In the genomic region with DNA sequence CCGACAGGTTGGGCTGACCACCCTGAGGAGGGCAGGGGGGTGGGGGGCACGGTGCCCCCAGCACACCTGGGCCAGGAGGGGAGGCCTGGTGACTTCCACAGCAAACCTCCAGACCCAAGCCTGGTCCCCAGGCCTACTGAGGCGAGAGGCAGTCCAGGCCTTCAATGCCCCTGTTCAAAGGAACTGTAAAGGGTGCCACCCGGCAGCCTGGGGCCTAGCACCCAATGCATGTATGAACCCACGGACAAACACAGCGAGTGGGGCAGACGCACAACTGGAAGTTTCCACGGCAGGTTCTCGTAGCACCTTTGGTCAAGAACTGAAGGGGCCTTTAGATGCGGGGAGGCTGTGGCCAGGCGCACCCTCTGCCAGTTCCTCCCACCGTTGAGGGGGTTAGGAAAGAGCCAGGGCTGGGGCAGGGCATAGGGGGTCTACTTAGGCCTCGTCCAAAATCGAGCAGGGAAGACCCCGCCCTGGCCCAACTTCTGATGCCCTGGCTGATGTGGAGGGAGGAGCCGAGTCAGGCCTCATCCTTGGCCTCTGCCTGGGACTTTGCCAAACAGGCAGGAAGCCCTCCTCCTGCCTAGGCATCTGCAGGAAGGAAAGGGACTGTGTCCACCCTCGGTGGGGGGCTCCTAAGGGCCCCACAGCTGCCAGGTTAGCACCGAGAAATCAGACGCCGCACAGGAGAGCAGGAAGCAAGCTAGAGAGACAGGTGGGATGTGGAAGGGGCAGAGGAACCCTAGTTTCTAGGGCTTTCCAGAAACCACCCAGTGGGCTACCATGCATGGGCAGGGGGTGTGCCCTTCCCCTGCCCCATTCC, we compare ENCODE assay signal across 1 cellular context.
TF ChIP-seq lines count a peak whose summit lies in the region.

No MANE protein-coding gene starts in this region.

TF ChIP-seq in HEK293, 187 proteins besides CTCF, POLR2A, EP300 and RAD21 (continued from another document):
- TF ChIP-seq, protein P1, sequence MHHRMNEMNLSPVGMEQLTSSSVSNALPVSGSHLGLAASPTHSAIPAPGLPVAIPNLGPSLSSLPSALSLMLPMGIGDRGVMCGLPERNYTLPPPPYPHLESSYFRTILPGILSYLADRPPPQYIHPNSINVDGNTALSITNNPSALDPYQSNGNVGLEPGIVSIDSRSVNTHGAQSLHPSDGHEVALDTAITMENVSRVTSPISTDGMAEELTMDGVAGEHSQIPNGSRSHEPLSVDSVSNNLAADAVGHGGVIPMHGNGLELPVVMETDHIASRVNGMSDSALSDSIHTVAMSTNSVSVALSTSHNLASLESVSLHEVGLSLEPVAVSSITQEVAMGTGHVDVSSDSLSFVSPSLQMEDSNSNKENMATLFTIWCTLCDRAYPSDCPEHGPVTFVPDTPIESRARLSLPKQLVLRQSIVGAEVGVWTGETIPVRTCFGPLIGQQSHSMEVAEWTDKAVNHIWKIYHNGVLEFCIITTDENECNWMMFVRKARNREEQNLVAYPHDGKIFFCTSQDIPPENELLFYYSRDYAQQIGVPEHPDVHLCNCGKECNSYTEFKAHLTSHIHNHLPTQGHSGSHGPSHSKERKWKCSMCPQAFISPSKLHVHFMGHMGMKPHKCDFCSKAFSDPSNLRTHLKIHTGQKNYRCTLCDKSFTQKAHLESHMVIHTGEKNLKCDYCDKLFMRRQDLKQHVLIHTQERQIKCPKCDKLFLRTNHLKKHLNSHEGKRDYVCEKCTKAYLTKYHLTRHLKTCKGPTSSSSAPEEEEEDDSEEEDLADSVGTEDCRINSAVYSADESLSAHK (tag by site-specific recombination; IDR thresholded peaks at IDR 0.05) = no peak
- no peak for TF ChIP-seq ZNF416 (tag by site-specific recombination; IDR thresholded peaks at IDR 0.05)
- TF ChIP-seq ZNF324 (tag by site-specific recombination; IDR thresholded peaks at IDR 0.05) = no peak
- no peak for TF ChIP-seq HOXA7 (CRISPR knock-in tag; IDR thresholded peaks at IDR 0.05; ENCODE audit: borderline replicate concordance)
- TF ChIP-seq, protein P2, sequence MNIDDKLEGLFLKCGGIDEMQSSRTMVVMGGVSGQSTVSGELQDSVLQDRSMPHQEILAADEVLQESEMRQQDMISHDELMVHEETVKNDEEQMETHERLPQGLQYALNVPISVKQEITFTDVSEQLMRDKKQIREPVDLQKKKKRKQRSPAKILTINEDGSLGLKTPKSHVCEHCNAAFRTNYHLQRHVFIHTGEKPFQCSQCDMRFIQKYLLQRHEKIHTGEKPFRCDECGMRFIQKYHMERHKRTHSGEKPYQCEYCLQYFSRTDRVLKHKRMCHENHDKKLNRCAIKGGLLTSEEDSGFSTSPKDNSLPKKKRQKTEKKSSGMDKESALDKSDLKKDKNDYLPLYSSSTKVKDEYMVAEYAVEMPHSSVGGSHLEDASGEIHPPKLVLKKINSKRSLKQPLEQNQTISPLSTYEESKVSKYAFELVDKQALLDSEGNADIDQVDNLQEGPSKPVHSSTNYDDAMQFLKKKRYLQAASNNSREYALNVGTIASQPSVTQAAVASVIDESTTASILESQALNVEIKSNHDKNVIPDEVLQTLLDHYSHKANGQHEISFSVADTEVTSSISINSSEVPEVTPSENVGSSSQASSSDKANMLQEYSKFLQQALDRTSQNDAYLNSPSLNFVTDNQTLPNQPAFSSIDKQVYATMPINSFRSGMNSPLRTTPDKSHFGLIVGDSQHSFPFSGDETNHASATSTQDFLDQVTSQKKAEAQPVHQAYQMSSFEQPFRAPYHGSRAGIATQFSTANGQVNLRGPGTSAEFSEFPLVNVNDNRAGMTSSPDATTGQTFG (tag by site-specific recombination; IDR thresholded peaks at IDR 0.05; ENCODE audit: borderline replicate concordance) = no peak
- no peak for TF ChIP-seq ZNF707 (tag by site-specific recombination; IDR thresholded peaks at IDR 0.05)
- TF ChIP-seq GLIS2 (tag by site-specific recombination; IDR thresholded peaks at IDR 0.05) = no peak
